Comparison of ENCODE assay signal across 2 cellular contexts in the genomic region with DNA sequence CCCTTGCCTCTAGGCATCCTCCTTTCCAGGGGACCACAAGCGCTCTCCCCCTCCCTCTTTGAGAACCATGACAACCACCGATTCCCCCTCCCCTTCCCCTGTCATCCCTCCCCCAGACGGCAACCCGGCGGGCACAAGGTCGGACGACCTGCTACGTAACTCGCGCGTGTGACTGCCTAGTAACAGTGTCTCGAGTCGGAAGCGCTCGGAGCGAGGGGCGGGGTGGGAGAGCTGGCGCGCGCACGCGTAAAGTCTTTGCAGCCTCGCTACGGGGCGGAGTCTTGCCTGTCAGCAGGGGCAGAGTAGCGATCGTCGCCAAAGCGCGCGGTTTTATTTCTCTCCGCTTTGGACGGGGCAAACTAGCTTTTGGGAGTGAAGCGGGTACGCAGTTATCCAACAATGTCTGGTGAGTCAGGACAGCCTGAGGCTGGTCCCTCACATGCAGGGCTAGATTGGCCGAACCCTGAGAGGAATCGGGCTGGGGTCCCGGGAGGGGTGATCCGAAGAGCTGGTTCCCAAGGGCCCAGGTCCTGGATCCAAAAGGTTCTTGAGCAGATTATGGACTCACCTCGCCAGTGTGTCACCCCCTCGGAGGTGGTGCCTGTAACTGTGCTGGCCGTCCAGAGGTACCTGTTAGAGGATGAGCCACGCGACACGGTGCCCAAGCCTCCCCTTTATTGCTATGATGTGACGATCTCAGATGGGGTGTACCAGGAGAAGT.
A peak's percentile ranks its signal among the peaks of the same experiment; 100 is the strongest.
TF ChIP-seq lines count a peak whose summit lies in the region.

A gene with protein sequence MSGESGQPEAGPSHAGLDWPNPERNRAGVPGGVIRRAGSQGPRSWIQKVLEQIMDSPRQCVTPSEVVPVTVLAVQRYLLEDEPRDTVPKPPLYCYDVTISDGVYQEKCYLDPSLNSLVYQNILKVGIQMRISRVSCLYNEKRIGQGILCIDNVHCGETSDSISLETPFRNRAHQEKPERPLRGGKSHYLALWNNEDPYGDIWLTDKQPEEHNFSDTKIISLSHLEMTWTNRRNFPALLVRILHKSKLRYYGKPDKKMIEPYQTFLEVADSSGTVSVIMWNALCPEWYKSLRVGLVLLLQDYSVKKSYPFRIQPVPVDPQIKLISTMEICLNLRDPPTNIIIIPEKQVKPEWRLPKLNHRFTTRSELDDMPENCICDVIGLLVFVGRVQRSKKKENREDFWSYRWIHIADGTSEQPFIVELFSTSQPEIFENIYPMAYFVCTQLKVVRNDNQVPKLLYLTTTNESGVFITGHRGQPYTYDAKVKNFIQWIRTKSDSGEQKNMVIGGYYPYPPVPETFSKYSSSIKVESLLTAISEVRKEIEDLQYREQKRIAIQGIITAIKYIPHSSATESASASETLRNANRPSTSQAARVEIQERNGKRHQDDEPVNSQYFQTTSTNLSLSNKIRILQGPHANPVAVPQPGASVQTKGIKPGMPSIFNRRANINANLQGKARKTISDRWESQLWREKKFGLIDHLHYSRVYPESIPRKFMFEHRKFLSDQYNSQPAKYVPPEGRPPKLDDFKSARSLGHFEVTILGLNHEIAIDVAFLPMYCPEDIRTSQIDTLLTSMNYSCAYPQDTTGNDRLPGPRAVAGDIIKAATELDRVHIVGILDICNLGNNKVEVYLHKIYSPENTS (plus strand): TSS at position 297 of the 721 bp plus-strand sequence. CDS start 103 bp downstream, at position 400.

TF ChIP-seq in A549, 52 proteins besides CTCF, POLR2A, EP300 and RAD21:
- TF ChIP-seq RCOR1 (IDR thresholded peaks at IDR 0.05; ENCODE audit: low read depth, low read length) (no peak), MAX (IDR thresholded peaks at IDR 0.05) (peak; percentile 36), CHD2 (IDR thresholded peaks at IDR 0.05; ENCODE audit: low read length, partially characterized antibody) (no peak), E2F6 (IDR thresholded peaks at IDR 0.05; ENCODE audit: borderline replicate concordance, low read depth) (peak; percentile 58; the same call in 1 of the 2 replicates), KDM5A (IDR thresholded peaks at IDR 0.05) (no peak), HOXB13 (CRISPR knock-in tag; IDR thresholded peaks at IDR 0.05; ENCODE audit: low read depth) (no peak), ZNF302 (CRISPR knock-in tag; IDR thresholded peaks at IDR 0.05) (no peak), CHD4 (IDR thresholded peaks at IDR 0.05; ENCODE audit: borderline replicate concordance) (no peak), KDM1A (IDR thresholded peaks at IDR 0.05; ENCODE audit: low read depth) (peak; percentile 32; the same call in 1 of the 2 replicates), PHF8 (IDR thresholded peaks at IDR 0.05; ENCODE audit: borderline replicate concordance, low read depth) (peak; percentile 42; the same call in 1 of the 2 replicates), CBX2 (IDR thresholded peaks at IDR 0.05; ENCODE audit: borderline replicate concordance, low read depth) (no peak)
- TF ChIP-seq, protein P1, sequence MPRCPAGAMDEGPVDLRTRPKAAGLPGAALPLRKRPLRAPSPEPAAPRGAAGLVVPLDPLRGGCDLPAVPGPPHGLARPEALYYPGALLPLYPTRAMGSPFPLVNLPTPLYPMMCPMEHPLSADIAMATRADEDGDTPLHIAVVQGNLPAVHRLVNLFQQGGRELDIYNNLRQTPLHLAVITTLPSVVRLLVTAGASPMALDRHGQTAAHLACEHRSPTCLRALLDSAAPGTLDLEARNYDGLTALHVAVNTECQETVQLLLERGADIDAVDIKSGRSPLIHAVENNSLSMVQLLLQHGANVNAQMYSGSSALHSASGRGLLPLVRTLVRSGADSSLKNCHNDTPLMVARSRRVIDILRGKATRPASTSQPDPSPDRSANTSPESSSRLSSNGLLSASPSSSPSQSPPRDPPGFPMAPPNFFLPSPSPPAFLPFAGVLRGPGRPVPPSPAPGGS (IDR thresholded peaks at IDR 0.05), result no peak

TF ChIP-seq in H1, 55 proteins besides CTCF, POLR2A, EP300 and RAD21:
- no peak for TF ChIP-seq TAF7 (optimal IDR thresholded peaks at IDR 0.05; ENCODE audit: borderline replicate concordance, low read depth, low read length)
- TF ChIP-seq TCF12 (IDR thresholded peaks at IDR 0.05; ENCODE audit: low read depth, low read length), result no peak
- peak; percentile 58; the same call in 1 of the 2 replicates for TF ChIP-seq TAF1 (IDR thresholded peaks at IDR 0.05; ENCODE audit: low read depth, low read length)
- peak; percentile 58 for TF ChIP-seq MAX (IDR thresholded peaks at IDR 0.05)
- no peak for TF ChIP-seq CEBPB (IDR thresholded peaks at IDR 0.05; ENCODE audit: low read depth, low read length)
- peak; percentile 86 for TF ChIP-seq CREB1 (IDR thresholded peaks at IDR 0.05)
- TF ChIP-seq NRF1 (IDR thresholded peaks at IDR 0.05; ENCODE audit: low read depth, low read length), result peak; percentile 41
- peak; percentile 61; the same call in 1 of the 2 replicates for TF ChIP-seq E2F6 (IDR thresholded peaks at IDR 0.05)
- TF ChIP-seq ASH2L (IDR thresholded peaks at IDR 0.05; ENCODE audit: low read length), result peak; percentile 67
- TF ChIP-seq POLR2AphosphoS5 (IDR thresholded peaks at IDR 0.05; ENCODE audit: low read depth, low read length), result peak; percentile 24; the same call in 1 of the 2 replicates
- TF ChIP-seq TBP (IDR thresholded peaks at IDR 0.05; ENCODE audit: low read depth, low read length), result peak; percentile 34; the same call in 1 of the 2 replicates
- TF ChIP-seq SUZ12 (IDR thresholded peaks at IDR 0.05; ENCODE audit: low read length), result no peak
- peak; percentile 60 for TF ChIP-seq KDM4A (IDR thresholded peaks at IDR 0.05; ENCODE audit: low read depth, low read length, severe bottlenecking)
